In the genomic region with DNA sequence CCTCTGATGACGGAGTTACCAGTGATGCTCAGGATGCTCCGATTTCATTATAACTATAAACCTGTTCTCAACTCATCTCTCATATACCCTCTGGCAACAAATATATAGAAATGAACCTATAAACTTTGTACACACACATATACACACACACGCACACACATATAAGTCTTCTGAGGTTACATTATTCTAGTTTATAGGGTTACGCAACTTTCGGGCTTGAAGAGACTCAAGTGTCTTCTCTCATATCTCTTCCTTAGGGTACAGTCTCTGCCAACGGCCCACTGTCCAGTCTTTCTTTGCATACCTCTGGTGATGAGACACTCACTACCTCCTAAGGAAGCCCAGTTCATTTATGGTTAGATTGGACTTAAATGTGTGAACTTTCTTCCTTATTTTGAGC, we compare ENCODE assay signal across 2 cellular contexts.
TF ChIP-seq lines count a peak whose summit lies in the region.

No MANE protein-coding gene starts in this region.

TF ChIP-seq in SK-N-SH, 30 proteins besides CTCF, POLR2A, EP300 and RAD21 (continued from another document):
- TF ChIP-seq, protein P1, sequence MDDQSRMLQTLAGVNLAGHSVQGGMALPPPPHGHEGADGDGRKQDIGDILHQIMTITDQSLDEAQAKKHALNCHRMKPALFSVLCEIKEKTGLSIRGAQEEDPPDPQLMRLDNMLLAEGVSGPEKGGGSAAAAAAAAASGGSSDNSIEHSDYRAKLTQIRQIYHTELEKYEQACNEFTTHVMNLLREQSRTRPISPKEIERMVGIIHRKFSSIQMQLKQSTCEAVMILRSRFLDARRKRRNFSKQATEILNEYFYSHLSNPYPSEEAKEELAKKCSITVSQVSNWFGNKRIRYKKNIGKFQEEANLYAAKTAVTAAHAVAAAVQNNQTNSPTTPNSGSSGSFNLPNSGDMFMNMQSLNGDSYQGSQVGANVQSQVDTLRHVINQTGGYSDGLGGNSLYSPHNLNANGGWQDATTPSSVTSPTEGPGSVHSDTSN (IDR thresholded peaks at IDR 0.05), result no peak
- TF ChIP-seq NFIC (IDR thresholded peaks at IDR 0.05; ENCODE audit: borderline replicate concordance) (no peak), EZH2phosphoT487 (IDR thresholded peaks at IDR 0.05; ENCODE audit: borderline replicate concordance, low read depth) (no peak), RXRA (IDR thresholded peaks at IDR 0.05; ENCODE audit: borderline replicate concordance, low read depth) (no peak), ELF1 (IDR thresholded peaks at IDR 0.05) (no peak), CHD2 (IDR thresholded peaks at IDR 0.05; ENCODE audit: low read length, partially characterized antibody) (no peak), MEF2A (IDR thresholded peaks at IDR 0.05; ENCODE audit: borderline replicate concordance, low read depth) (no peak)
- TF ChIP-seq, protein P2, sequence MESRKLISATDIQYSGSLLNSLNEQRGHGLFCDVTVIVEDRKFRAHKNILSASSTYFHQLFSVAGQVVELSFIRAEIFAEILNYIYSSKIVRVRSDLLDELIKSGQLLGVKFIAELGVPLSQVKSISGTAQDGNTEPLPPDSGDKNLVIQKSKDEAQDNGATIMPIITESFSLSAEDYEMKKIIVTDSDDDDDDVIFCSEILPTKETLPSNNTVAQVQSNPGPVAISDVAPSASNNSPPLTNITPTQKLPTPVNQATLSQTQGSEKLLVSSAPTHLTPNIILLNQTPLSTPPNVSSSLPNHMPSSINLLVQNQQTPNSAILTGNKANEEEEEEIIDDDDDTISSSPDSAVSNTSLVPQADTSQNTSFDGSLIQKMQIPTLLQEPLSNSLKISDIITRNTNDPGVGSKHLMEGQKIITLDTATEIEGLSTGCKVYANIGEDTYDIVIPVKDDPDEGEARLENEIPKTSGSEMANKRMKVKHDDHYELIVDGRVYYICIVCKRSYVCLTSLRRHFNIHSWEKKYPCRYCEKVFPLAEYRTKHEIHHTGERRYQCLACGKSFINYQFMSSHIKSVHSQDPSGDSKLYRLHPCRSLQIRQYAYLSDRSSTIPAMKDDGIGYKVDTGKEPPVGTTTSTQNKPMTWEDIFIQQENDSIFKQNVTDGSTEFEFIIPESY (IDR thresholded peaks at IDR 0.05; ENCODE audit: borderline replicate concordance, low read depth), result no peak

TF ChIP-seq in SK-N-SH treated with all-trans-retinoic acid at 6 μM for 48 hours, 23 proteins besides CTCF, POLR2A, EP300 and RAD21 (continued from another document):
- TF ChIP-seq BACH2 (CRISPR knock-in tag; IDR thresholded peaks at IDR 0.05; ENCODE audit: borderline replicate concordance) (no peak), ZNF70 (CRISPR knock-in tag; IDR thresholded peaks at IDR 0.05) (no peak), ESRRG (CRISPR knock-in tag; IDR thresholded peaks at IDR 0.05) (no peak), ZC3H10 (CRISPR knock-in tag; IDR thresholded peaks at IDR 0.05) (no peak)
